9 cellular contexts compared by ENCODE assay signal in the genomic region with DNA sequence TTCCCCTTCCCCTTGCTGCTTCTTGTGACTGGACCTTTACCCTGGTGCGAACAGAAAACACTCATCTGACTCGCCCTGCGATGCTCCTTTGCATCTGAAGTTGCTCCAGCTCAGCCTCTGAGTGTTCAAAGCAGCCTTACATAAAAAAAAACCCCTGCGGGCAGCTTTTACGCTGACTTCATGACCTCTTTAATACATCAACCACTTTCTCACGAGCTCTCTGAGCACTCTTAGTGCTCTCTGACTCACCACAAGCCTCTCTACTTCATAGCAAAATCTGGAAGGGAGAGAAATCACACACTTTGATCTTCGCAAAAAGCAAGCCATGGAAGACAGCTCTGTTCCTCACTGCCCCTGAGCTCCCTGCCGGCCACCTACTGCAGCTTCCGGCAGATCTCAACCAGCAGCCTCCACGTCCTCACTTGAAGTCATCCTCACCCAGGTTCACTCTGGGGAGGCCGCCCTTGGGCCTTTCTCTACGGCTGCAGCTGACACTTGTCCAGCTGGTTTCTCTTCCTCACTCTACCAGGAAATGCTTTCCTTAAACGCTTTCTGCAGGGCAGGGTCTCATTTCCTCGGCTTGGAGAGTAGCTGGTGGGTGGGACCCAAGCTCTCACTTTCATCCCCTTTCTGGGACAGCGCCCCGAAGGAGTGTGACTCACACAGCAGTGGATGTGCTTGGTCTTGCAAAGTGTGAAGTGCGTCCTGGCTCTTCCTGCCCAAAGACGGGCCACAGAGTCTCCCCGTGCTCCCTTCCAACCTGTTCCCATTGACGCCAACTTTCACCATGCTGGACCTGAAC. TPM values are rescaled to one million over a fixed set of nuclear protein-coding genes. Genes with fewer than 3 reads are reported as not detected.
DNase-seq lines count a peak whose midpoint lies in the region; ATAC-seq and TF ChIP-seq lines count a peak whose summit lies in the region.
"Had no signal": no experiment of that assay in that cellular context is flagged by ENCODE, and none has a peak within 500 bp of the region (broad histone marks: within the 10 kb centered on the region; RNA-seq: fewer than 3 reads in every experiment).

No MANE protein-coding gene starts in this region.

- no peak overlapping the region for H3K18ac ChIP-seq in mesendoderm (ENCODE audit: low read length)

- H2AK5ac ChIP-seq in mesendoderm (ENCODE audit: low read length), result no peak overlapping the region

- WGBS in mesendoderm (ENCODE audit: extremely low coverage, insufficient coverage, low lambda C conversion rate), result no CpG with 5 or more reads among the region's 20 CpGs

- H3K9ac ChIP-seq in PC-3 (ENCODE audit: low read length) (peak overlapping the region; percentile 76), mesendoderm (ENCODE audit: low read length) (peak overlapping the region; percentile 10)

- no TSS peak for BruUV-seq in PC-3 (replicated peaks; lab: Mats Ljungman, UMichigan)

- peak overlapping the region; percentile 68 for H3K23ac ChIP-seq in mesendoderm (ENCODE audit: low read length)

- peaks cover 49% of the 10 kb centered on the region for H3K4me1 ChIP-seq in CD8-positive, alpha-beta T cell (ENCODE audit: insufficient read depth, low read length)
- H3K4me1 ChIP-seq in PC-3 (ENCODE audit: insufficient read depth, low read length), result peaks cover 27% of the 10 kb centered on the region
- no peaks in the 10 kb centered on the region for H3K4me1 ChIP-seq in mesendoderm (ENCODE audit: control insufficient read depth, low read depth, low read length)

- no peak overlapping the region for H2BK15ac ChIP-seq in mesendoderm (replicated peaks; ENCODE audit: low read depth)

- TF ChIP-seq CTCF in CD8-positive, alpha-beta T cell (IDR thresholded peaks at IDR 0.05), result no peak
- no peak for TF ChIP-seq CTCF in PC-3 (conservative IDR thresholded peaks at IDR 0.05; ENCODE audit: low read depth, low read length)

- peak overlapping the region; percentile 90 for H3K27ac Mint-ChIP-seq in CD8-positive, alpha-beta T cell

- no peaks in the 10 kb centered on the region for H3K9me3 Mint-ChIP-seq in CD8-positive, alpha-beta T cell
- H3K9me3 Mint-ChIP-seq: naive B cell had no signal

- H3K9me2 ChIP-seq in PC-3 (replicated peaks; ENCODE audit: low read length), result no peaks in the 10 kb centered on the region

- H3K9me3 ChIP-seq in CD8-positive, alpha-beta T cell (ENCODE audit: low read length), result no peaks in the 10 kb centered on the region
- no peaks in the 10 kb centered on the region for H3K9me3 ChIP-seq in PC-3 (ENCODE audit: low read length)

- peak overlapping the region; percentile 2 for H3K27ac ChIP-seq in CD8-positive, alpha-beta T cell (ENCODE audit: low read depth, low read length)
- H3K27ac ChIP-seq in PC-3 (ENCODE audit: low read length) (peak overlapping the region; percentile 95), mesendoderm (ENCODE audit: low read depth, low read length) (no peak overlapping the region)

- H3K4me2 ChIP-seq in PC-3 (ENCODE audit: low read length), result peak overlapping the region; percentile 72
- H3K4me2 ChIP-seq in mesendoderm (ENCODE audit: low read length), result no peak overlapping the region

- no peaks in the 10 kb centered on the region for H3K36me3 Mint-ChIP-seq in CD8-positive, alpha-beta T cell
- H3K36me3 Mint-ChIP-seq: naive B cell had no signal

- no peak overlapping the region for H2BK120ac ChIP-seq in mesendoderm (ENCODE audit: low read depth, low read length)

- DNase-seq in CD8-positive, alpha-beta T cell, result peak in 4 of 7 experiments; percentile 49 to 73 (median 61)
- DNase-seq in PC-3, result peak; percentile 89
- DNase-seq in astrocyte of the hippocampus (ENCODE audit: low read depth, low spot score), result peak; percentile 79
- peak; percentile 69 for DNase-seq in mesendoderm
- DNase-seq in NCI-H748 treated with DMSO at 0.1 percent for 48 hours (lab: John Stamatoyannopoulos, UW), result no peak
- no peak for DNase-seq in DMS 273 treated with DMSO at 0.1 percent for 48 hours (lab: John Stamatoyannopoulos, UW)

- H4K8ac ChIP-seq in mesendoderm (ENCODE audit: low read depth, low read length), result no peak overlapping the region

- no peaks in the 10 kb centered on the region for H3K36me3 ChIP-seq in CD8-positive, alpha-beta T cell (ENCODE audit: insufficient read depth, low read length)
- H3K36me3 ChIP-seq in PC-3 (ENCODE audit: low read depth, low read length), result no peaks in the 10 kb centered on the region
- H3K36me3 ChIP-seq in mesendoderm (ENCODE audit: control insufficient read depth, insufficient read depth, low read length), result no peaks in the 10 kb centered on the region

- no peak overlapping the region for H3K4ac ChIP-seq in mesendoderm (ENCODE audit: low read depth, low read length)

- H3K56ac ChIP-seq in mesendoderm (ENCODE audit: low read length), result peak overlapping the region; percentile 75

- peak overlapping the region; percentile 61 for H3K4me3 Mint-ChIP-seq in CD8-positive, alpha-beta T cell

- peak; percentile 66 for ATAC-seq in CD8-positive, alpha-beta T cell
- ATAC-seq in GM21825 (IDR thresholded peaks at IDR 0.05; ENCODE audit: unreplicated experiment) (peak; percentile 37), PC-3 (peak; percentile 72), HG02973 (IDR thresholded peaks at IDR 0.05; ENCODE audit: unreplicated experiment) (no peak)

- no peaks in the 10 kb centered on the region for H3K79me1 ChIP-seq in mesendoderm (ENCODE audit: low read length)

- no peaks in the 10 kb centered on the region for H3F3A ChIP-seq in PC-3 (ENCODE audit: low read length, unreplicated experiment)

- H3K4me1 Mint-ChIP-seq in CD8-positive, alpha-beta T cell (ENCODE audit: low read depth), result peaks cover 41% of the 10 kb centered on the region

- no peaks in the 10 kb centered on the region for H3K27me3 Mint-ChIP-seq in CD8-positive, alpha-beta T cell (ENCODE audit: low read depth)

- CTCF ChIA-PET in CD8-positive, alpha-beta T cell (lab: Charles Lee), result interaction anchor here (0.7 to 14.0 kb wide), 27 partner anchors 9 to 776 kb away, joined by 3 to 341 read pairs (median 5); a partner anchor contains a TSS
- CTCF ChIA-PET in PC-3 (lab: Charles Lee), result interaction anchor here (0.6 to 2.3 kb wide), 11 partner anchors 13 to 88 kb away, joined by 3 to 35 read pairs (median 5); no protein-coding TSS in a partner anchor

- H4K20me1 ChIP-seq in PC-3 (ENCODE audit: low read length), result no peaks in the 10 kb centered on the region

- H2BK5ac ChIP-seq in mesendoderm (ENCODE audit: low read length), result no peak overlapping the region

- H4K5ac ChIP-seq in mesendoderm (ENCODE audit: low read length), result no peak overlapping the region

- POLR2A ChIA-PET in CD8-positive, alpha-beta T cell (lab: Charles Lee), result interaction anchor here (0.6 to 3.1 kb wide), 12 partner anchors 9 to 108 kb away, joined by 3 to 45 read pairs (median 6); a partner anchor contains a TSS
- POLR2A ChIA-PET in PC-3 (lab: Charles Lee; ENCODE audit: unreplicated experiment), result interaction anchor here (0.6 to 0.7 kb wide), 4 partner anchors 10 to 37 kb away, joined by 3 to 4 read pairs (median 3); no protein-coding TSS in a partner anchor

- intact Hi-C loops in CD8-positive, alpha-beta T cell (cut with DNase I, micrococcal nuclease), result loop anchor here (1.0 to 10.0 kb wide), 10 partner anchors 13 to 675 kb away; a partner anchor contains a TSS
- intact Hi-C loops in PC-3 (cut with micrococcal nuclease), result loop anchor here (1.0 kb wide), 3 partner anchors 13 to 112 kb away; no protein-coding TSS in a partner anchor

- no peaks in the 10 kb centered on the region for H3K79me2 ChIP-seq in PC-3 (ENCODE audit: low read length)
- H3K79me2 ChIP-seq in mesendoderm (ENCODE audit: control insufficient read depth, insufficient read depth, low read length), result no peaks in the 10 kb centered on the region

- no peaks in the 10 kb centered on the region for H3K27me3 ChIP-seq in CD8-positive, alpha-beta T cell (ENCODE audit: insufficient read depth, low read length)
- no peaks in the 10 kb centered on the region for H3K27me3 ChIP-seq in PC-3 (ENCODE audit: low read length)
- H3K27me3 ChIP-seq in mesendoderm (ENCODE audit: insufficient read depth, low read length, poor library complexity), result no peaks in the 10 kb centered on the region

- peak overlapping the region; percentile 41 for H2AFZ ChIP-seq in PC-3 (ENCODE audit: low read length)

- no peak overlapping the region for H3K4me3 ChIP-seq in CD8-positive, alpha-beta T cell (ENCODE audit: low read depth, low read length)
- H3K4me3 ChIP-seq in PC-3 (ENCODE audit: low read length) (peak overlapping the region; percentile 24; the same call in 1 of the 2 replicates), mesendoderm (ENCODE audit: low read length) (no peak overlapping the region)

RNA-seq across cellular contexts. Expression of a gene that starts 5.3 kb away (rescaled TPM):
- not detected for total RNA-seq in CD8-positive, alpha-beta T cell
- 0.07 and 0.12 TPM in 2 replicates for total RNA-seq in PC-3 (2014; rRNA removed)
- polyA plus RNA-seq in mesendoderm (2013, experiment 1 of 2), result not detected
- polyA plus RNA-seq in mesendoderm (2013, experiment 2 of 2), result not detected

RNA-seq across cellular contexts. Expression of a gene that starts 10.9 kb away (rescaled TPM):
- not detected for total RNA-seq in CD8-positive, alpha-beta T cell
- total RNA-seq in PC-3 (2014; rRNA removed), result not detected in 2 replicates
- not detected for polyA plus RNA-seq in mesendoderm (2013, experiment 1 of 2)
- not detected for polyA plus RNA-seq in mesendoderm (2013, experiment 2 of 2)

RNA-seq across cellular contexts. Expression of a gene that starts 19.8 kb away (rescaled TPM):
- not detected for total RNA-seq in CD8-positive, alpha-beta T cell
- total RNA-seq in PC-3 (2014; rRNA removed), result 31.0 and 36.8 TPM in 2 replicates
- polyA plus RNA-seq in mesendoderm (2013, experiment 1 of 2), result 0.24 TPM
- polyA plus RNA-seq in mesendoderm (2013, experiment 2 of 2), result 0.25 TPM

RNA-seq across cellular contexts. Expression of a gene that starts 31.8 kb away (rescaled TPM):
- total RNA-seq in CD8-positive, alpha-beta T cell, result 10 to 100 TPM; 22.7 to 23.5 TPM
- total RNA-seq in PC-3 (2014; rRNA removed), result 32.3 TPM in 2 replicates
- 8.6 TPM for polyA plus RNA-seq in mesendoderm (2013, experiment 1 of 2)
- polyA plus RNA-seq in mesendoderm (2013, experiment 2 of 2), result 8.8 TPM

RNA-seq across cellular contexts. Expression of a gene that starts 36.9 kb away (rescaled TPM):
- total RNA-seq in CD8-positive, alpha-beta T cell, result 100 to 1,000 TPM; 133 to 139 TPM
- total RNA-seq in PC-3 (2014; rRNA removed), result 69.9 and 88.8 TPM in 2 replicates
- polyA plus RNA-seq in mesendoderm (2013, experiment 1 of 2), result 20.9 TPM
- 21.1 TPM for polyA plus RNA-seq in mesendoderm (2013, experiment 2 of 2)

Comparison
In these comparisons a context has a peak if more than half of its experiments do, and no peak if none do; other contexts are left out.
1. DNase-seq: peak in CD8-positive, alpha-beta T cell (4 of 7), PC-3 (single experiment), astrocyte of the hippocampus (single experiment) and mesendoderm (single experiment); none in NCI-H748 treated with DMSO at 0.1 percent for 48 hours (single experiment) and DMS 273 treated with DMSO at 0.1 percent for 48 hours (single experiment).
2. RNA of a gene that starts 19.8 kb away (total RNA-seq): 31.0 to 36.8 TPM in PC-3; not detected in CD8-positive, alpha-beta T cell; every median in the first group is over 10 times any median in the second.